ENCODE assay signal across 11 cellular contexts in the genomic region with DNA sequence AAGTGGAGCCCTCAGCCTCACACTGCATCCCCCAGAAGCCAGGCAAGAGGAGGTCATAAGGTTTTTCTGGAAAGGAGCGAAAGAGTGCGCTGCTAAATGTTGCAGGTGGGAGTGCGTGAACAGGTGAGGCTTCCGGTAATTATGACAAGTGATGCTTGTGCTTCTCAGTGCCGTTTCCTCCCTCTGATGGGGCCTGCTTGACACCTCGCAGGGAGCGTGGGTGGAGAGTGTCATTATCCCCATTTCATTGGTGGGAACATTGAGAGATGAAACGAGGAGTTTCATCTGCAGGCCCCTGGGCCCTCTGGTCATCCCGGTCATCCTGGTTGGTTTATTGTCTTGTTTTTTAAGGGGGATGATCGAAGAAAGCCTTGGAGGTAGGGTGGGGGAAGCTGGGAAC. TPM values are rescaled to one million over a fixed set of nuclear protein-coding genes. Genes with fewer than 3 reads are reported as not detected.
DNase-seq lines count a peak whose midpoint lies in the region; ATAC-seq and TF ChIP-seq lines count a peak whose summit lies in the region.
"Had no signal": no experiment of that assay in that cellular context is flagged by ENCODE, and none has a peak within 500 bp of the region (broad histone marks: within the 10 kb centered on the region; RNA-seq: fewer than 3 reads in every experiment).

No MANE protein-coding gene starts in this region.

- H3K4me1 ChIP-seq in BLaER1: peaks cover 98% of the 10 kb centered on the region

- H3K27me3 Mint-ChIP-seq in activated naive CD4-positive, alpha-beta T cell treated with anti-CD3 and anti-CD28 coated beads, Interleukin-2, amount 50 U/mL, for 24 hours: no peaks in the 10 kb centered on the region
- no peaks in the 10 kb centered on the region for H3K27me3 Mint-ChIP-seq in osteocyte (ENCODE audit: unreplicated experiment)

- peak overlapping the region; percentile 39 for H3K4me2 ChIP-seq in BLaER1
- H3K4me2 ChIP-seq: SK-N-SH had no signal

- H3K4me1 Mint-ChIP-seq in activated naive CD4-positive, alpha-beta T cell treated with anti-CD3 and anti-CD28 coated beads, Interleukin-2, amount 50 U/mL, for 24 hours: peaks cover 85% of the 10 kb centered on the region
- H3K4me1 Mint-ChIP-seq in osteocyte (ENCODE audit: unreplicated experiment): peaks cover 61% of the 10 kb centered on the region

- H4K20me1 ChIP-seq in BLaER1: peaks cover 100% of the 10 kb centered on the region

- no peak overlapping the region for H3K4me3 ChIP-seq in BLaER1

- DNase-seq in NCI-H146 treated with DMSO at 0.1 percent for 48 hours (lab: John Stamatoyannopoulos, UW; ENCODE audit: unreplicated experiment): peak; percentile 8
- DNase-seq in osteocyte (ENCODE audit: extremely low spot score, unreplicated experiment): no peak
- DNase-seq in NCI-H526 treated with DMSO at 0.1 percent for 48 hours (lab: John Stamatoyannopoulos, UW): no peak
- DNase-seq in DMS53 treated with DMSO at 0.1 percent for 48 hours (lab: John Stamatoyannopoulos, UW; ENCODE audit: unreplicated experiment): no peak
- DNase-seq in 8988T: no peak
- DNase-seq: cerebellar nuclear complex, SK-N-SH had no signal

- H3K36me3 ChIP-seq in BLaER1: peaks cover 64% of the 10 kb centered on the region

- H3K9ac ChIP-seq in BLaER1: no peak overlapping the region
- H3K9ac ChIP-seq: SK-N-SH had no signal

- peak overlapping the region; percentile 79 for H3K27ac Mint-ChIP-seq in activated naive CD4-positive, alpha-beta T cell treated with anti-CD3 and anti-CD28 coated beads, Interleukin-2, amount 50 U/mL, for 24 hours
- H3K27ac Mint-ChIP-seq in osteocyte (ENCODE audit: unreplicated experiment): peak overlapping the region; percentile 36

- peaks cover 10% of the 10 kb centered on the region for H3K36me3 Mint-ChIP-seq in activated naive CD4-positive, alpha-beta T cell treated with anti-CD3 and anti-CD28 coated beads, Interleukin-2, amount 50 U/mL, for 24 hours
- H3K36me3 Mint-ChIP-seq in osteocyte (ENCODE audit: unreplicated experiment): no peaks in the 10 kb centered on the region

- no peaks in the 10 kb centered on the region for H3K9me3 ChIP-seq in BLaER1
- H3K9me3 ChIP-seq: SK-N-SH had no signal

- TF ChIP-seq CTCF in osteocyte (IDR thresholded peaks at IDR 0.05): no peak

- H3K27me3 ChIP-seq in BLaER1: no peaks in the 10 kb centered on the region

- no peak overlapping the region for H3K27ac ChIP-seq in BLaER1
- H3K27ac ChIP-seq: C4-2B had no signal

- no peaks in the 10 kb centered on the region for H3K9me3 Mint-ChIP-seq in activated naive CD4-positive, alpha-beta T cell treated with anti-CD3 and anti-CD28 coated beads, Interleukin-2, amount 50 U/mL, for 24 hours
- H3K9me3 Mint-ChIP-seq in osteocyte (ENCODE audit: unreplicated experiment): no peaks in the 10 kb centered on the region

- peak overlapping the region; percentile 30 for H3K4me3 Mint-ChIP-seq in activated naive CD4-positive, alpha-beta T cell treated with anti-CD3 and anti-CD28 coated beads, Interleukin-2, amount 50 U/mL, for 24 hours
- H3K4me3 Mint-ChIP-seq in osteocyte (ENCODE audit: unreplicated experiment): no peak overlapping the region

- ATAC-seq in GM19463 (IDR thresholded peaks at IDR 0.05; ENCODE audit: unreplicated experiment): no peak

RNA-seq across cellular contexts. Expression of a gene that starts 57.5 kb away (rescaled TPM):
- total RNA-seq in osteocyte: 35.3 and 45.1 TPM in 2 replicates
